In the genomic region with DNA sequence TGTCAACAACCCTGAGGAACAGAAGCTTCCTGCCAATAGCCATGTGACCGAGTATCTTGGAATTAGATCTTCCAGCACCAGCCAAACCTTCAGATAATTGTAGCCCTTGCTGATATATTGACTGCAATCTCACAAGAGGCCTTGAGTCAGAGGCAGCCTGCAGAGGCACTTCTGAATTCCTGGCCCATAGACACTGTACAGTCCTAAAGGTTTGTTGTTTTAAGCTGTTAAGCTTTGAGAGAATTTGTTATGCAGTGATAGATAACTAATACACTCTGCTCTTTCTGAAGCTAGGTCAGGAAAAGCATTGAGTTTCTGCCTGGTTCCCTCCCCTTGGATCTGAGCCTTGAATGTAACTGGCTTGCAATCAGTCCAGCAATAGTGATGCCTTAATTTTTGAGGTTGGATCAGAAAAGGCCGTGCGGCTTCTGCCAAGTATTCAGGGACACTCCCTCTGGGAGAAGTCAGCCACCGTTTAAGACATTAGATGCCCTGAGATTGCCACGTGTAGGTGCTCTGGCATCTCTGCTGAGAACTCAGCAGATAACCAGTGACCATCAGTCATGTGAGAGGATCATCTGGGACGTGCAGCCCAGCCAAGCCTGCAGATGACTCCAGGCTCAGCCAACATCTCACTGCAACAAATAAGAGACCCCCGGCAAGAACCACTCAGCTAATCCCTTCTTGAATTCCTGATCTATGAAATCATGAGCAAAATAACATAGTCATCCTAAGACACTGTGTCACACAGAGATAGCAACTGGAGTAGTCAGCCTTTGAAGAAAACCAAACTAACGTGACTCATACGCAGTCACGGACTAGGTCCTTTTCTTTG, we compare ENCODE assay signal across 9 cellular contexts.
DNase-seq lines count a peak whose midpoint lies in the region; ATAC-seq, FAIRE-seq and TF ChIP-seq lines count a peak whose summit lies in the region.
"Had no signal": no experiment of that assay in that cellular context is flagged by ENCODE, and none has a peak within 500 bp of the region (broad histone marks: within the 10 kb centered on the region; RNA-seq: fewer than 3 reads in every experiment).

No MANE protein-coding gene starts in this region.

- H3K27me3 ChIP-seq in astrocyte (ENCODE audit: insufficient read depth, low read length): no peaks in the 10 kb centered on the region
- H3K27me3 ChIP-seq in thoracic aorta (replicated peaks; ENCODE audit: insufficient read depth): no peaks in the 10 kb centered on the region

- H3K27ac Mint-ChIP-seq in HFFc6 (peak overlapping the region; percentile 100), astrocyte (ENCODE audit: unreplicated experiment) (peak overlapping the region; percentile 100)

- no peak for TF ChIP-seq CTCF in HFFc6 (IDR thresholded peaks at IDR 0.05)
- TF ChIP-seq CTCF in astrocyte (IDR thresholded peaks at IDR 0.05; ENCODE audit: insufficient read depth, low read depth, low read length): no peak
- no peak for TF ChIP-seq CTCF in thoracic aorta (IDR thresholded peaks at IDR 0.05)

- H3K4me1 Mint-ChIP-seq in HFFc6 (ENCODE audit: low read depth): peaks cover 90% of the 10 kb centered on the region
- peaks cover 40% of the 10 kb centered on the region for H3K4me1 Mint-ChIP-seq in astrocyte (ENCODE audit: low read depth, unreplicated experiment)

- H3K9ac ChIP-seq in astrocyte (ENCODE audit: low read length): peak overlapping the region; percentile 80

- peak overlapping the region; percentile 80 for H3K4me3 Mint-ChIP-seq in HFFc6
- H3K4me3 Mint-ChIP-seq in astrocyte (ENCODE audit: unreplicated experiment): peak overlapping the region; percentile 30

- DNase-seq in HFFc6: peak; percentile 100
- DNase-seq in astrocyte (ENCODE audit: low read depth): peak; percentile 100
- peak; percentile 99 for DNase-seq in iris pigment epithelial cell (ENCODE audit: low read depth)
- DNase-seq in thoracic aorta (ENCODE audit: low spot score): no peak
- DNase-seq in hypothalamus (lab: John Stamatoyannopoulos, UW): no peak
- DNase-seq: activated naive CD4-positive, alpha-beta T cell had no signal

- H3K36me3 ChIP-seq in astrocyte (ENCODE audit: insufficient read depth, low read length) (no peaks in the 10 kb centered on the region), thoracic aorta (no peaks in the 10 kb centered on the region)

- no peaks in the 10 kb centered on the region for H4K20me1 ChIP-seq in astrocyte (ENCODE audit: insufficient read depth, low read length)

- H3K4me1 ChIP-seq in astrocyte (ENCODE audit: insufficient read depth, low read length) (peaks cover 49% of the 10 kb centered on the region), thoracic aorta (ENCODE audit: control insufficient read depth in 1 of 2, low read depth in 2 of 2) (peaks cover 13 to 21% of the 10 kb centered on the region in 2 donors)

- H3K36me3 Mint-ChIP-seq in HFFc6 (ENCODE audit: low read depth) (no peaks in the 10 kb centered on the region), astrocyte (ENCODE audit: low read depth, unreplicated experiment) (no peaks in the 10 kb centered on the region)

- H3K4me2 ChIP-seq in astrocyte (ENCODE audit: low read length): peak overlapping the region; percentile 41

- H3K9me3 Mint-ChIP-seq in HFFc6 (no peaks in the 10 kb centered on the region), astrocyte (ENCODE audit: unreplicated experiment) (no peaks in the 10 kb centered on the region)

- H3K4me3 ChIP-seq in astrocyte (ENCODE audit: insufficient read depth, low read depth, low read length) (no peak overlapping the region), thoracic aorta (no peak overlapping the region)

- H3K27me3 Mint-ChIP-seq in HFFc6 (ENCODE audit: insufficient read depth) (no peaks in the 10 kb centered on the region; the same call in 1 of the 2 replicates), astrocyte (ENCODE audit: low read depth, unreplicated experiment) (no peaks in the 10 kb centered on the region)

- H3K27ac ChIP-seq in astrocyte (ENCODE audit: low read depth, low read length): peak overlapping the region; percentile 98
- peak overlapping the region; percentile 45 to 46 for H3K27ac ChIP-seq in thoracic aorta

- ATAC-seq in thoracic aorta (ENCODE audit: insufficient number of reproducible peaks, low FRiP score, low read depth) (peak; percentile 64), GM21723 (IDR thresholded peaks at IDR 0.05; ENCODE audit: unreplicated experiment) (no peak), HG02763 (IDR thresholded peaks at IDR 0.05; ENCODE audit: unreplicated experiment) (no peak), GM18511 (IDR thresholded peaks at IDR 0.05; ENCODE audit: unreplicated experiment) (no peak)

- no peaks in the 10 kb centered on the region for H3K79me2 ChIP-seq in astrocyte (ENCODE audit: insufficient read depth, low read length)

- H3K9me3 ChIP-seq in astrocyte (ENCODE audit: insufficient read depth, low read depth, low read length) (no peaks in the 10 kb centered on the region), thoracic aorta (no peaks in the 10 kb centered on the region)

- FAIRE-seq in astrocyte (lab: Jason Lieb, UNC): peak; percentile 92

- no peak overlapping the region for H2AFZ ChIP-seq in astrocyte (ENCODE audit: low read depth, low read length)

Comparison
In these comparisons a context has a peak if more than half of its experiments do, and no peak if none do; other contexts are left out.
1. DNase-seq: peak in HFFc6 (single experiment), astrocyte (single experiment) and iris pigment epithelial cell (single experiment); none in thoracic aorta (single experiment) and hypothalamus (0 of 51).